ENCODE assay signal across 8 cellular contexts in the genomic region with DNA sequence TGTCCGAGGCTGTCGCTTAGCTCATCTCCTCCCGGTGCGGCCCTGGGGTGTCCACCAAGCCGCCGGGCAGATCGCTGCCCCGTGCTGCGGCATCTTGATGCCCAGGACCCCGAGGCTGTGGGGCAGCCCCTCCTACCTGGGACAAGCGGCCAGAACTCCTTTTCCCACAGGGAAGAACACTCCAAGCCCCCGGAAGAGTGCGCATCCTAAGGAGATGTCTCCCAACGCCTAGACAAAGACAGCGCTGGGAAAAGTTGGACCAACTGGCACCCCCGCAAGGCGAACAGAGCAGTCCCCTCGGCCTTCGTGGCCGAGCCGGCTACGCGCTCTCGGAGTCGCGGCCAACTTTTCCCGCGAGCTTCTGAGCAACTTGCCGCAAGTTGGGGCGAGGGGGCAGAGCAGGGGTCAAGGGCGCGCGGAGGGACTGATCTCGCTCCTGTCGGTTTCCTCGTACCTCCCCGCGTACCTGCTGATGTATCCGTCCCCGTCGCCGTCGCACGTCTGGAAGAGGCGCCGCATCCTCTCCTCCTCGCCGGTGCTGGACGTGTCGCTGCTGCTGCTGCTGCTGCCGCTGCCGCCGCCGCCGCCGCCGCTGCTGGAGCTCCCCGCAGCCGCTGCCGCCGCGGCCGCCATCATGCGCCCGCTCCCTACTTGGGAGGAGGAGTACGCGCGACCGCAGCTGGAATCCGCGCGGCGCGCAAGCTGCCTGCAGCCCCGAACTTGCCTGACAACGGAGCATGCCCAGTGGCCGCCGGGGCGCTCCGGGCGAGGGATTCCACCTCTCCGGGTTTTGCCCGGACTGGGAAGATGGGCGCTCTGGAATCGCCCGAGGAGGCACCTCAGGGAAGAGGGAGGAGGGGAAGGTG. TPM values are rescaled to one million over a fixed set of nuclear protein-coding genes. Genes with fewer than 3 reads are reported as not detected.
DNase-seq lines count a peak whose midpoint lies in the region; ATAC-seq and TF ChIP-seq lines count a peak whose summit lies in the region.

Gene MCC, minus strand, starts transcription at position 675 of the 866 bp plus-strand sequence.

- no peaks in the 10 kb centered on the region for H3K27me3 ChIP-seq in PC-9 (ENCODE audit: insufficient read depth, low read depth)
- peaks cover 21% of the 10 kb centered on the region for H3K27me3 ChIP-seq in osteoblast (ENCODE audit: insufficient read depth, low read length)

- H2AFZ ChIP-seq in PC-9 (peak within 1 kb of the TSS; percentile 99), osteoblast (ENCODE audit: low read length) (peak within 1 kb of the TSS; percentile 94)

- ATAC-seq in HG02885 (IDR thresholded peaks at IDR 0.05; ENCODE audit: poor library complexity, unreplicated experiment) (peak; percentile 46), HG03439 (IDR thresholded peaks at IDR 0.05; ENCODE audit: unreplicated experiment) (no peak)

- H3K36me3 ChIP-seq in PC-9 (ENCODE audit: low read depth) (0 out of 2 replicates have a peak, but pooled peaks cover 3% of the 10 kb centered on the region), osteoblast (ENCODE audit: insufficient read depth, low read length) (no peaks in the 10 kb centered on the region)

- peaks cover 19% of the 10 kb centered on the region for H3K4me1 ChIP-seq in PC-9 (replicated peaks; ENCODE audit: insufficient read depth)
- H3K4me1 ChIP-seq in osteoblast (ENCODE audit: insufficient read depth, low read length): peaks cover 21% of the 10 kb centered on the region

- peak within 1 kb of the TSS; percentile 40 for H3K27ac ChIP-seq in PC-9
- H3K27ac ChIP-seq in osteoblast (ENCODE audit: low read depth, low read length): peak within 1 kb of the TSS; percentile 45

- peaks cover 10% of the 10 kb centered on the region for H3K9me3 ChIP-seq in PC-9 (ENCODE audit: insufficient read depth, low read depth)
- peaks cover 6% of the 10 kb centered on the region for H3K9me3 ChIP-seq in osteoblast (ENCODE audit: low read depth, low read length)

- DNase-seq in COR-L47 (lab: John Stamatoyannopoulos, UW) (peak; percentile 82), PC-9 (peak; percentile 61 to 82), amniotic stem cell (lab: John Stamatoyannopoulos, UW) (peak; percentile 68), cardiac septum (ENCODE audit: low spot score) (peak; percentile 83), osteoblast (ENCODE audit: insufficient read length, low spot score, missing footprints) (peak; percentile 98), RKO (ENCODE audit: low spot score) (no peak)

- H4K20me1 ChIP-seq in PC-9 (ENCODE audit: insufficient read depth): no peaks in the 10 kb centered on the region
- H4K20me1 ChIP-seq in osteoblast (ENCODE audit: insufficient read depth, low read length): no peaks in the 10 kb centered on the region

- H3K4me3 ChIP-seq in PC-9: peak within 1 kb of the TSS; percentile 85
- H3K4me3 ChIP-seq in osteoblast (ENCODE audit: insufficient read depth, low read length): peak within 1 kb of the TSS; percentile 82

- TF ChIP-seq CTCF in PC-9 (conservative IDR thresholded peaks at IDR 0.05) (no peak), osteoblast (IDR thresholded peaks at IDR 0.05; ENCODE audit: extremely low read depth, low read depth, low read length) (no peak)

- no TSS peak for BruUV-seq in PC-9 (replicated peaks; lab: Mats Ljungman, UMichigan)

- H3K79me2 ChIP-seq in PC-9 (ENCODE audit: low read depth) (no peaks in the 10 kb centered on the region), osteoblast (ENCODE audit: insufficient read depth, low read length) (no peaks in the 10 kb centered on the region)

- H3K4me2 ChIP-seq in PC-9 (peak within 1 kb of the TSS; percentile 100), osteoblast (ENCODE audit: insufficient read depth, low read length) (peak within 1 kb of the TSS; percentile 89)

- intact Hi-C loops in PC-9 (cut with micrococcal nuclease; ENCODE audit: unreplicated experiment) (no loop called here), cardiac septum (cut with DNase I) (loop anchor here (5.0 kb wide), 1 partner anchor 111 kb away; no protein-coding TSS in a partner anchor)

- CTCF ChIA-PET in PC-9 (lab: Charles Lee): interaction anchor here (0.5 kb wide), 1 partner anchor 1113 kb away, joined by 6 read pairs; no protein-coding TSS in a partner anchor

- peaks cover 16% of the 10 kb centered on the region for H3F3A ChIP-seq in PC-9 (ENCODE audit: insufficient read depth, low read depth)

- POLR2A ChIA-PET in PC-9 (lab: Charles Lee; ENCODE audit: unreplicated experiment): no interaction called here

- H3K9me2 ChIP-seq in PC-9 (ENCODE audit: insufficient read depth): no peaks in the 10 kb centered on the region

RNA-seq across cellular contexts. Expression of gene MCC, which starts in this region (rescaled TPM):
- total RNA-seq in PC-9 (2021) (2.5 TPM in 2 replicates), cardiac septum (17.7 TPM), osteoblast (40.1 and 45.6 TPM in 2 replicates)
